In genomic region chr6:2901645-2902469, GRCh38 we compare ENCODE assay signal across 9 cellular contexts. TPM values are rescaled to one million over a fixed set of nuclear protein-coding genes. Genes with fewer than 3 reads are reported as not detected.
DNase-seq lines count a peak whose midpoint lies in the region; ATAC-seq, FAIRE-seq and TF ChIP-seq lines count a peak whose summit lies in the region.
"Not testable (repeated sequence)": the region's sequence is repeated elsewhere in the genome, so short reads cannot be mapped to it uniquely, and the experiment has no call there.
"Had no signal": no experiment of that assay in that cellular context is flagged by ENCODE, and none has a peak within 500 bp of the region (broad histone marks: within the 10 kb centered on the region; RNA-seq: fewer than 3 reads in every experiment).

No MANE protein-coding gene starts in this region.

- in situ Hi-C loops in HAP-1 (cut with MboI; ENCODE audit: low sequenced_read_pairs), result not testable (repeated sequence)

- H3K79me2 ChIP-seq in ACC112 (ENCODE audit: control insufficient read depth, insufficient read depth, low read length, unreplicated experiment), result not testable (repeated sequence)
- H3K79me2 ChIP-seq in endothelial cell of umbilical vein (ENCODE audit: control insufficient read depth, insufficient read depth, low read length), result peaks cover 43% of the 10 kb centered on the region

- POLR2A ChIA-PET in activated CD4-positive, alpha-beta T cell treated with anti-CD3 and anti-CD28 coated beads for 36 hours (lab: Charles Lee), result interaction anchor here (0.7 to 3.0 kb wide), 4 partner anchors 33 to 44 kb away, joined by 3 to 14 read pairs (median 4); no protein-coding TSS in a partner anchor
- POLR2A ChIA-PET in endothelial cell of umbilical vein (lab: Charles Lee), result interaction anchor here (0.6 to 0.7 kb wide), 5 partner anchors 25 to 131 kb away, joined by 3 to 4 read pairs (median 3); no protein-coding TSS in a partner anchor

- peak overlapping the region; percentile 83 for H3K4me3 ChIP-seq in ACC112 (ENCODE audit: low read depth, low read length)
- peak overlapping the region; percentile 55 for H3K4me3 ChIP-seq in HAP-1
- H3K4me3 ChIP-seq in ascending aorta, result peak overlapping the region; percentile 78 to 96
- peak overlapping the region; percentile 71 to 91 (median 83) for H3K4me3 ChIP-seq in endothelial cell of umbilical vein (replicated peaks in 1 of 3; ENCODE audit: insufficient read depth in 1 of 3, low read depth in 1 of 3, low read length in 3 of 3)
- peak overlapping the region; percentile 75 for H3K4me3 ChIP-seq in iPS-20b (ENCODE audit: low read length)
- H3K4me3 ChIP-seq in spleen, result peak overlapping the region; percentile 60 to 94 (median 68)

- not testable (repeated sequence) for H4K20me1 ChIP-seq in endothelial cell of umbilical vein (replicated peaks; ENCODE audit: control insufficient read depth, extremely low read depth, insufficient read depth, low read length)

- peak overlapping the region; percentile 84 for H3K4me2 ChIP-seq in endothelial cell of umbilical vein (ENCODE audit: insufficient read depth, low read length)

- H2AFZ ChIP-seq in ACC112 (ENCODE audit: low read length, unreplicated experiment), result peak overlapping the region; percentile 43
- H2AFZ ChIP-seq in endothelial cell of umbilical vein (ENCODE audit: low read depth, low read length), result not testable (repeated sequence)

- BruUV-seq in endothelial cell of umbilical vein (replicated peaks; lab: Mats Ljungman, UMichigan), result not testable (repeated sequence)

- WGBS in spleen, 5 donors, result 24 to 53% (median 34%) methylated on average over 26 to 27 of the region's 27 CpGs

- H3K27me3 Mint-ChIP-seq in activated CD4-positive, alpha-beta T cell treated with anti-CD3 and anti-CD28 coated beads for 36 hours, result not testable (repeated sequence)
- peaks cover 41% of the 10 kb centered on the region for H3K27me3 Mint-ChIP-seq in nephron progenitor cell (ENCODE audit: low read depth, poor library complexity)

- not testable (repeated sequence) for TF ChIP-seq POLR2A in endothelial cell of umbilical vein (IDR thresholded peaks at IDR 0.05; ENCODE audit: low read depth, low read length); spleen (IDR thresholded peaks at IDR 0.05)

- dilution Hi-C loops in endothelial cell of umbilical vein (cut with MboI; ENCODE audit: extremely low pct_ligation_motif_present, low sequenced_read_pairs), result not testable (repeated sequence)

- H3K27me3 ChIP-seq in ACC112 (ENCODE audit: insufficient read depth, low read length); HAP-1 (ENCODE audit: low read depth); ascending aorta; endothelial cell of umbilical vein (ENCODE audit: control insufficient read depth in 2 of 2, insufficient read depth in 2 of 2, low read length in 2 of 2); spleen (replicated peaks in 1 of 7): not testable (repeated sequence)
- H3K27me3 ChIP-seq in iPS-20b (ENCODE audit: insufficient read depth, low read length), result peaks cover 17% of the 10 kb centered on the region; the same call in 1 of the 2 replicates

- CTCF ChIA-PET in activated CD4-positive, alpha-beta T cell treated with anti-CD3 and anti-CD28 coated beads for 36 hours (lab: Charles Lee), result interaction anchor here (0.9 to 4.9 kb wide), 6 partner anchors 13 to 133 kb away, joined by 3 to 34 read pairs (median 4); partner anchors contain the start of gene SERPINB1
- CTCF ChIA-PET in endothelial cell of umbilical vein (lab: Charles Lee), result interaction anchor here (0.7 to 2.6 kb wide), 14 partner anchors 10 to 111 kb away, joined by 3 to 15 read pairs (median 5); partner anchors contain the start of gene SERPINB1

- H3K36me3 Mint-ChIP-seq in activated CD4-positive, alpha-beta T cell treated with anti-CD3 and anti-CD28 coated beads for 36 hours (ENCODE audit: low read depth), result peaks cover 57% of the 10 kb centered on the region
- H3K36me3 Mint-ChIP-seq in nephron progenitor cell (ENCODE audit: low read depth), result not testable (repeated sequence)

- not testable (repeated sequence) for H3K27ac ChIP-seq in ACC112 (ENCODE audit: low read depth, low read length); iPS-20b (ENCODE audit: low read length)
- H3K27ac ChIP-seq in ascending aorta (peak overlapping the region in 1 of 2 donors; percentile 86), endothelial cell of umbilical vein (ENCODE audit: insufficient read depth, low read depth, low read length) (peak overlapping the region; percentile 63), spleen (peak overlapping the region; percentile 85 to 98 (median 94))

- H3K4me1 ChIP-seq in ACC112 (ENCODE audit: control insufficient read depth, insufficient read depth, low read length, unreplicated experiment), result peaks cover 19% of the 10 kb centered on the region
- H3K4me1 ChIP-seq in HAP-1; ascending aorta; iPS-20b (ENCODE audit: insufficient read depth, low read length): not testable (repeated sequence)
- H3K4me1 ChIP-seq in endothelial cell of umbilical vein (ENCODE audit: control insufficient read depth, extremely low read depth, insufficient read depth, low read length), result peaks cover 15% of the 10 kb centered on the region
- H3K4me1 ChIP-seq in spleen, result peaks cover 29 to 81% (median 54%) of the 10 kb centered on the region in 6 donors

- ATAC-seq in activated CD4-positive, alpha-beta T cell treated with anti-CD3 and anti-CD28 coated beads for 36 hours, result not testable (repeated sequence)

- DNase-seq in HAP-1 (ENCODE audit: low spot score in 2 of 2); ascending aorta (ENCODE audit: low spot score in 2 of 2); endothelial cell of umbilical vein (ENCODE audit: low read depth, low spot score); nephron progenitor cell; spleen: not testable (repeated sequence)
- DNase-seq in activated CD4-positive, alpha-beta T cell treated with anti-CD3 and anti-CD28 coated beads for 36 hours, result peak; percentile 26

- not testable (repeated sequence) for TF ChIP-seq CTCF in ascending aorta (IDR thresholded peaks at IDR 0.05); endothelial cell of umbilical vein (IDR thresholded peaks at IDR 0.05; ENCODE audit: extremely low read depth in 1 of 2, insufficient read depth in 1 of 2, low read depth in 1 of 2, low read length in 2 of 2); nephron progenitor cell (IDR thresholded peaks at IDR 0.05); spleen (IDR thresholded peaks at IDR 0.05 in 8 of 11, conservative IDR thresholded peaks at IDR 0.05 in 3 of 11)

- intact Hi-C loops in activated CD4-positive, alpha-beta T cell treated with anti-CD3 and anti-CD28 coated beads for 36 hours (cut with DNase I, micrococcal nuclease), result loop anchor here (2.0 to 5.0 kb wide), 4 partner anchors 31 to 165 kb away; partner anchors contain the start of gene RIPK1 (in 1 of the 2)
- intact Hi-C loops in ascending aorta (cut with DNase I); spleen (cut with DNase I; ENCODE audit: low total_unique reads): not testable (repeated sequence)
- intact Hi-C loops in endothelial cell of umbilical vein (cut with micrococcal nuclease), result loop anchor here (1.0 to 2.0 kb wide), 4 partner anchors 26 to 86 kb away; no protein-coding TSS in a partner anchor

- not testable (repeated sequence) for H3K9me3 Mint-ChIP-seq in activated CD4-positive, alpha-beta T cell treated with anti-CD3 and anti-CD28 coated beads for 36 hours (ENCODE audit: low read depth); nephron progenitor cell

- H3K9me1 ChIP-seq in endothelial cell of umbilical vein (replicated peaks; ENCODE audit: control insufficient read depth, extremely low read depth, insufficient read depth, low read length), result not testable (repeated sequence)

- H3K27ac Mint-ChIP-seq in activated CD4-positive, alpha-beta T cell treated with anti-CD3 and anti-CD28 coated beads for 36 hours, result peak overlapping the region; percentile 93
- H3K27ac Mint-ChIP-seq in nephron progenitor cell, result peak overlapping the region; percentile 29

- peak overlapping the region; percentile 73 for H3K9ac ChIP-seq in endothelial cell of umbilical vein (replicated peaks; ENCODE audit: extremely low read depth, insufficient read depth, low read length)
- H3K9ac ChIP-seq in iPS-20b (ENCODE audit: low read depth, low read length), result peak overlapping the region; percentile 68

- H3K4me1 Mint-ChIP-seq in activated CD4-positive, alpha-beta T cell treated with anti-CD3 and anti-CD28 coated beads for 36 hours, result peaks cover 43% of the 10 kb centered on the region
- peaks cover 35% of the 10 kb centered on the region for H3K4me1 Mint-ChIP-seq in nephron progenitor cell

- not testable (repeated sequence) for H3K9me3 ChIP-seq in HAP-1; ascending aorta; endothelial cell of umbilical vein (replicated peaks; ENCODE audit: control insufficient read depth, insufficient read depth, low read length); iPS-20b (ENCODE audit: insufficient read depth, low read depth, low read length); spleen

- H3K36me3 ChIP-seq in ACC112 (ENCODE audit: insufficient read depth, low read length); ascending aorta; endothelial cell of umbilical vein (ENCODE audit: control insufficient read depth in 2 of 2, extremely low read depth in 1 of 2, insufficient read depth in 2 of 2, low read length in 2 of 2): not testable (repeated sequence)
- H3K36me3 ChIP-seq in HAP-1 (replicated peaks) (peaks cover 24% of the 10 kb centered on the region), iPS-20b (ENCODE audit: insufficient read depth, low read depth, low read length) (peaks cover 29% of the 10 kb centered on the region), spleen (peaks cover 0 to 40% (median 22%) of the 10 kb centered on the region in 6 donors)

- FAIRE-seq in endothelial cell of umbilical vein (lab: Jason Lieb, UNC), result peak; percentile 59

- peak overlapping the region; percentile 91 for H3K4me3 Mint-ChIP-seq in activated CD4-positive, alpha-beta T cell treated with anti-CD3 and anti-CD28 coated beads for 36 hours
- H3K4me3 Mint-ChIP-seq in nephron progenitor cell, result peak overlapping the region; percentile 89

RNA-seq across cellular contexts. Expression of gene SERPINB9, which starts 1.3 kb away (rescaled TPM):
- 100 to 1,000 TPM in 1 of 2 experiments, 10 to 100 TPM in 1; 90.0 to 109 TPM for total RNA-seq in activated CD4-positive, alpha-beta T cell treated with anti-CD3 and anti-CD28 coated beads for 36 hours
- 6.5 TPM for total RNA-seq in ascending aorta
- total RNA-seq in endothelial cell of umbilical vein, result 37.0 and 58.0 TPM in 2 replicates
- 47.3 and 51.6 TPM in 2 replicates for polyA plus RNA-seq in endothelial cell of umbilical vein
- 37.5 and 38.5 TPM in 2 replicates for polyA plus RNA-seq in endothelial cell of umbilical vein (2011; cell fraction: cytosol; rRNA removed)
- 32.0 and 44.9 TPM in 2 replicates for polyA plus RNA-seq in endothelial cell of umbilical vein (2011; cell fraction: nucleus; rRNA removed)
- polyA plus RNA-seq in endothelial cell of umbilical vein (2012), result 23.4 and 26.9 TPM in 2 replicates
- polyA minus RNA-seq in endothelial cell of umbilical vein, result 94.7 and 96.7 TPM in 2 replicates
- polyA minus RNA-seq in endothelial cell of umbilical vein (2011; cell fraction: cytosol; rRNA and poly(A)+ RNA removed), result not detected
- polyA minus RNA-seq in endothelial cell of umbilical vein (2011; cell fraction: nucleus; rRNA and poly(A)+ RNA removed), result 25.6 and 46.0 TPM in 2 replicates
- 10 to 100 TPM; 43.0 to 75.7 (median 55.4) TPM for total RNA-seq in spleen
- 10 to 100 TPM; 16.2 to 22.4 (median 17.0) TPM for polyA plus RNA-seq in spleen
- total RNA-seq: A172 had no signal
